18 cellular contexts compared by ENCODE assay signal in the genomic region with DNA sequence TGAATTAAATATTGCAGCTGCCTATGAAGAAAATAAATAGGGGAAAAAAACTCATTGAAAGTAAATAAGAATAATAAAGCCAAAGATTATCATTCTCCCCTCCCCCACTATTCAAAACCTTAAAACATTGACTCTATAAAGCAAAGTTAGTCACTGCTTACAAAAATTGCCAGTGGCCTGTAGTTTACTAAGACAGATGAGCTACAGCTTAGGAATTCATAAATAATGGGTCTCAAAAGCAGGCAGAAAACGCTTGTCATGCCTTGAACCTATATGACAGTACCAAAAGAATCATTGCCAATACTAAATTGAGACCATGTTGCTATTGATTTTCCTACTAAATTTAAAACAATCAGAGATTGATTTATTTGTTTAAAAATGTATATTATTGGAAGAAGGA.
DNase-seq lines count a peak whose midpoint lies in the region; ATAC-seq and TF ChIP-seq lines count a peak whose summit lies in the region.
"Had no signal": no experiment of that assay in that cellular context is flagged by ENCODE, and none has a peak within 500 bp of the region (broad histone marks: within the 10 kb centered on the region; RNA-seq: fewer than 3 reads in every experiment).

No MANE protein-coding gene starts in this region.

- BruUV-seq in A673 (replicated peaks; lab: Mats Ljungman, UMichigan): no TSS peak

- in situ Hi-C loops in astrocyte of the cerebellum (cut with HindIII; ENCODE audit: low sequenced_read_pairs): no loop called here

- POLR2A ChIA-PET in A673 (lab: Charles Lee; ENCODE audit: low non-redundant PET): no interaction called here

- H3K9me3 ChIP-seq in A673 (ENCODE audit: low read depth, low read length, poor library complexity, severe bottlenecking): no peaks in the 10 kb centered on the region
- H3K9me3 ChIP-seq: gastrocnemius medialis, lower lobe of right lung, suprapubic skin had no signal

- TF ChIP-seq CTCF in A673 (conservative IDR thresholded peaks at IDR 0.05; ENCODE audit: low read depth, low read length) (no peak), astrocyte of the cerebellum (IDR thresholded peaks at IDR 0.05; ENCODE audit: low read depth, low read length, missing control alignments) (no peak), foreskin fibroblast (IDR thresholded peaks at IDR 0.05; ENCODE audit: low read depth, low read length) (no peak), dorsolateral prefrontal cortex (IDR thresholded peaks at IDR 0.05 in 54 of 56, conservative IDR thresholded peaks at IDR 0.05 in 2 of 56; ENCODE audit: low read depth in 1 of 56, partially characterized antibody in 56 of 56) (no peak), natural killer cell (IDR thresholded peaks at IDR 0.05) (no peak)

- CTCF ChIA-PET in A673 (lab: Charles Lee): interaction anchor here (0.6 kb wide), 1 partner anchor 20 kb away, joined by 3 read pairs; no protein-coding TSS in a partner anchor

- H3K27me3 Mint-ChIP-seq in natural killer cell (ENCODE audit: low read depth in 2 of 2): no peaks in the 10 kb centered on the region
- no peaks in the 10 kb centered on the region for H3K27me3 Mint-ChIP-seq in activated T-cell treated with anti-CD3 and anti-CD28 coated beads, Interleukin-2, amount 50 U/mL, for 72 hours (ENCODE audit: low read depth)
- H3K27me3 Mint-ChIP-seq: activated CD8-positive, alpha-beta T cell treated with anti-CD3 and anti-CD28 coated beads for 36 hours; naive thymus-derived CD8-positive, alpha-beta T cell had no signal

- DNase-seq in A673 (ENCODE audit: low spot score) (peak; percentile 45), HS-27A (ENCODE audit: low read depth) (peak; percentile 23), astrocyte of the cerebellum (ENCODE audit: low read depth) (peak; percentile 5), foreskin fibroblast (peak; percentile 46 to 73), dorsolateral prefrontal cortex (no peak), natural killer cell (no peak), NCI-H2196 treated with DMSO at 0.1 percent for 48 hours (lab: John Stamatoyannopoulos, UW; ENCODE audit: unreplicated experiment) (no peak)
- DNase-seq in activated T-cell treated with anti-CD3 and anti-CD28 coated beads, Interleukin-2, amount 50 U/mL, for 72 hours: no peak
- DNase-seq: ACHN; activated CD8-positive, alpha-beta T cell treated with anti-CD3 and anti-CD28 coated beads for 36 hours; amygdala; gastrocnemius medialis; GF-D8; lower lobe of right lung; naive thymus-derived CD8-positive, alpha-beta T cell had no signal

- H3K4me1 Mint-ChIP-seq in natural killer cell: peaks cover 0 to 12% of the 10 kb centered on the region in 2 donors
- H3K4me1 Mint-ChIP-seq in activated T-cell treated with anti-CD3 and anti-CD28 coated beads, Interleukin-2, amount 50 U/mL, for 72 hours (ENCODE audit: low read depth): peaks cover 17% of the 10 kb centered on the region

- peak overlapping the region; percentile 11 for H3K4me3 ChIP-seq in A673 (ENCODE audit: low read depth, low read length, poor library complexity, severe bottlenecking)
- H3K4me3 ChIP-seq in astrocyte of the cerebellum (ENCODE audit: low read depth, low read length): no peak overlapping the region
- H3K4me3 ChIP-seq in foreskin fibroblast (ENCODE audit: low read depth in 1 of 2, low read length in 2 of 2): no peak overlapping the region
- H3K4me3 ChIP-seq in dorsolateral prefrontal cortex: no peak overlapping the region
- H3K4me3 ChIP-seq: gastrocnemius medialis, lower lobe of right lung, SK-N-MC, suprapubic skin had no signal

- H3K9me3 Mint-ChIP-seq in natural killer cell: no peaks in the 10 kb centered on the region
- H3K9me3 Mint-ChIP-seq in activated T-cell treated with anti-CD3 and anti-CD28 coated beads, Interleukin-2, amount 50 U/mL, for 72 hours: no peaks in the 10 kb centered on the region
- H3K9me3 Mint-ChIP-seq: activated CD8-positive, alpha-beta T cell treated with anti-CD3 and anti-CD28 coated beads for 36 hours; activated T-helper 2 cell treated with anti-CD3 and anti-CD28 coated beads, Interferon-gamma antibody, Interleukin-2, Interleukin-4, amounts not matched to agents 10 μg/mL and 5 μg/mL and 100 μg/mL, durations not matched to agents 14 hours and 24 hours and 36 hours had no signal

- no peak overlapping the region for H3K4me3 Mint-ChIP-seq in natural killer cell
- no peak overlapping the region for H3K4me3 Mint-ChIP-seq in activated T-cell treated with anti-CD3 and anti-CD28 coated beads, Interleukin-2, amount 50 U/mL, for 72 hours
- H3K4me3 Mint-ChIP-seq: activated CD8-positive, alpha-beta T cell treated with anti-CD3 and anti-CD28 coated beads for 36 hours; naive thymus-derived CD8-positive, alpha-beta T cell had no signal

- H3K27me3 ChIP-seq in A673 (replicated peaks; ENCODE audit: insufficient read depth, low read depth, low read length, poor library complexity): no peaks in the 10 kb centered on the region
- H3K27me3 ChIP-seq in dorsolateral prefrontal cortex: no peaks in the 10 kb centered on the region
- H3K27me3 ChIP-seq: gastrocnemius medialis, suprapubic skin had no signal

- ATAC-seq in natural killer cell: no peak
- no peak for ATAC-seq in activated T-cell treated with anti-CD3 and anti-CD28 coated beads, Interleukin-2, amount 50 U/mL, for 72 hours (replicated peaks in 1 of 2)
- ATAC-seq: activated CD8-positive, alpha-beta T cell treated with anti-CD3 and anti-CD28 coated beads for 36 hours; gastrocnemius medialis; lower lobe of right lung; naive thymus-derived CD8-positive, alpha-beta T cell had no signal

- intact Hi-C loops in A673 (cut with micrococcal nuclease; ENCODE audit: unreplicated experiment): no loop called here
- intact Hi-C loops in dorsolateral prefrontal cortex (cut with DNase I): no loop called here
- intact Hi-C loops in natural killer cell (cut with micrococcal nuclease): no loop called here

- H3K36me3 ChIP-seq in A673 (ENCODE audit: insufficient read depth, low read length, poor library complexity, severe bottlenecking): peaks cover 3% of the 10 kb centered on the region
- H3K36me3 ChIP-seq: gastrocnemius medialis, lower lobe of right lung had no signal

- H3K36me3 Mint-ChIP-seq in natural killer cell: no peaks in the 10 kb centered on the region
- H3K36me3 Mint-ChIP-seq in activated T-cell treated with anti-CD3 and anti-CD28 coated beads, Interleukin-2, amount 50 U/mL, for 72 hours (ENCODE audit: insufficient read depth in 2 of 2): peaks cover 4 to 16% of the 10 kb centered on the region in 2 donors

- H3K27ac ChIP-seq in A673 (ENCODE audit: low read depth, low read length, poor library complexity, severe bottlenecking) (peak overlapping the region; percentile 53), dorsolateral prefrontal cortex (no peak overlapping the region)
- H3K27ac ChIP-seq: gastrocnemius medialis, lower lobe of right lung, suprapubic skin had no signal

- H3K27ac Mint-ChIP-seq in natural killer cell: no peak overlapping the region
- no peak overlapping the region for H3K27ac Mint-ChIP-seq in activated T-cell treated with anti-CD3 and anti-CD28 coated beads, Interleukin-2, amount 50 U/mL, for 72 hours
- H3K27ac Mint-ChIP-seq: activated CD8-positive, alpha-beta T cell treated with anti-CD3 and anti-CD28 coated beads for 36 hours; activated T-helper 2 cell treated with anti-CD3 and anti-CD28 coated beads, Interferon-gamma antibody, Interleukin-2, Interleukin-4, amounts not matched to agents 10 μg/mL and 5 μg/mL and 100 μg/mL, durations not matched to agents 14 hours and 24 hours and 36 hours; naive thymus-derived CD8-positive, alpha-beta T cell had no signal

- H3K4me1 ChIP-seq in A673 (ENCODE audit: insufficient read depth, low read length, poor library complexity, severe bottlenecking): peaks cover 48% of the 10 kb centered on the region
- H3K4me1 ChIP-seq: lower lobe of right lung, suprapubic skin had no signal

Comparison
In these comparisons a context has a peak if more than half of its experiments do, and no peak if none do; other contexts are left out.
1. DNase-seq: peak in A673 (single experiment), HS-27A (single experiment), astrocyte of the cerebellum (single experiment) and foreskin fibroblast (2 of 2); none in dorsolateral prefrontal cortex (0 of 10), natural killer cell (single experiment), NCI-H2196 treated with DMSO at 0.1 percent for 48 hours (single experiment) and activated T-cell treated with anti-CD3 and anti-CD28 coated beads, Interleukin-2, amount 50 U/mL, for 72 hours (0 of 2).